32 cellular contexts compared by ENCODE assay signal in genomic region chr17:3989156-3989886, GRCh38. TPM values are rescaled to one million over a fixed set of nuclear protein-coding genes. Genes with fewer than 3 reads are reported as not detected.
DNase-seq lines count a peak whose midpoint lies in the region; ATAC-seq, FAIRE-seq and TF ChIP-seq lines count a peak whose summit lies in the region.
"Had no signal": no experiment of that assay in that cellular context is flagged by ENCODE, and none has a peak within 500 bp of the region (broad histone marks: within the 10 kb centered on the region; RNA-seq: fewer than 3 reads in every experiment).

No MANE protein-coding gene starts in this region.

- no peaks in the 10 kb centered on the region for H3K9me1 ChIP-seq in K562 (ENCODE audit: control insufficient read depth, insufficient read depth, low read length)

- no TSS peak for BruUV-seq in K562 (replicated peaks; lab: Mats Ljungman, UMichigan)

- H3K4me1 ChIP-seq in GM23338 (ENCODE audit: insufficient read depth) (no peaks in the 10 kb centered on the region; the same call in none of the 2 replicates), K562 (replicated peaks in 1 of 2; ENCODE audit: control insufficient read depth in 2 of 2, insufficient read depth in 2 of 2, low read length in 2 of 2) (peaks cover 0 to 22% of the 10 kb centered on the region in 2 experiments; a peak in 4 of 5 replicates), right atrium auricular region (peaks cover 0 to 29% of the 10 kb centered on the region in 2 donors), spleen (peaks cover 0 to 37% (median 17%) of the 10 kb centered on the region in 6 donors)
- H3K4me1 ChIP-seq: BE2C, testis had no signal

- H3K4me3 Mint-ChIP-seq in GM23338 (no peak overlapping the region), HFFc6 (no peak overlapping the region)
- H3K4me3 Mint-ChIP-seq in activated naive CD4-positive, alpha-beta T cell treated with anti-CD3 and anti-CD28 coated beads, Interleukin-2, amount 10 ng/mL, durations not matched to agents 7 days and 5 days, result no peak overlapping the region
- H3K4me3 Mint-ChIP-seq: activated naive CD8-positive, alpha-beta T cell; activated T-helper 17 cell treated with anti-CD3 and anti-CD28 coated beads, Interleukin-2, amount 50 U/mL, for 72 hours; CD8-positive, alpha-beta memory T cell; dendritic cell treated with granulocyte-macrophage colony-stimulating factor and Interleukin-4, amounts not matched to agents 40 ng/mL and 50 ng/mL, for 4 days; neural crest cell had no signal

- H3K4me1 Mint-ChIP-seq in GM23338 (peaks cover 13% of the 10 kb centered on the region), HFFc6 (ENCODE audit: low read depth) (no peaks in the 10 kb centered on the region)
- H3K4me1 Mint-ChIP-seq in activated naive CD4-positive, alpha-beta T cell treated with anti-CD3 and anti-CD28 coated beads, Interleukin-2, amount 10 ng/mL, durations not matched to agents 7 days and 5 days, result peaks cover 4% of the 10 kb centered on the region
- H3K4me1 Mint-ChIP-seq: activated T-helper 17 cell treated with anti-CD3 and anti-CD28 coated beads, Interleukin-2, amount 50 U/mL, for 72 hours; CD8-positive, alpha-beta memory T cell; neural crest cell had no signal

- H3K4me2 ChIP-seq in GM23338, result no peak overlapping the region
- no peak overlapping the region for H3K4me2 ChIP-seq in K562 (ENCODE audit: insufficient read depth, low read length)

- H3F3A ChIP-seq in GM23338 (replicated peaks; ENCODE audit: low read depth), result no peaks in the 10 kb centered on the region

- no peak for TF ChIP-seq RAD21 in K562 (CRISPR knock-in tag; conservative IDR thresholded peaks at IDR 0.05 in 1 of 2, IDR thresholded peaks at IDR 0.05 in 1 of 2)

- H3K4me3 ChIP-seq in GM23338 (no peak overlapping the region), K562 (no peak overlapping the region), right atrium auricular region (no peak overlapping the region), spleen (no peak overlapping the region)
- H3K4me3 ChIP-seq: Peyer's patch, right lobe of liver, testis had no signal

- H3K36me3 Mint-ChIP-seq in GM23338 (ENCODE audit: low read depth) (no peaks in the 10 kb centered on the region; the same call in 2 of the 3 replicates), HFFc6 (ENCODE audit: low read depth) (no peaks in the 10 kb centered on the region)
- H3K36me3 Mint-ChIP-seq in activated naive CD4-positive, alpha-beta T cell treated with anti-CD3 and anti-CD28 coated beads, Interleukin-2, amount 10 ng/mL, durations not matched to agents 7 days and 5 days, result no peaks in the 10 kb centered on the region
- H3K36me3 Mint-ChIP-seq: activated naive CD8-positive, alpha-beta T cell had no signal

- 89% methylated on average over 12 of the region's 20 CpGs for WGBS in K562 (ENCODE audit: insufficient coverage, low coverage, missing lambda C conversion rate)
- 83 to 91% (median 88%) methylated on average over 20 of the region's 20 CpGs for WGBS in spleen, 5 donors

- TF ChIP-seq CTCF in GM23338 (conservative IDR thresholded peaks at IDR 0.05; ENCODE audit: low read depth in 2 of 2), result no peak
- no peak for TF ChIP-seq CTCF in K562 (IDR thresholded peaks at IDR 0.05 in 2 of 3, conservative IDR thresholded peaks at IDR 0.05 in 1 of 3; ENCODE audit: insufficient read depth in 2 of 3, low read depth in 1 of 3, low read length in 3 of 3)
- no peak for TF ChIP-seq CTCF in right atrium auricular region (IDR thresholded peaks at IDR 0.05)
- no peak for TF ChIP-seq CTCF in spleen (IDR thresholded peaks at IDR 0.05 in 8 of 11, conservative IDR thresholded peaks at IDR 0.05 in 3 of 11)
- TF ChIP-seq CTCF in HFFc6 (IDR thresholded peaks at IDR 0.05), result no peak

- TF ChIP-seq EP300 in K562 (IDR thresholded peaks at IDR 0.05; ENCODE audit: low read length), result no peak

- intact Hi-C loops in K562 (cut with micrococcal nuclease), result no loop called here
- intact Hi-C loops in spleen (cut with DNase I; ENCODE audit: low total_unique reads), result no loop called here

- TF ChIP-seq POLR2A in K562 (conservative IDR thresholded peaks at IDR 0.05), result no peak
- no peak for TF ChIP-seq POLR2A in spleen (IDR thresholded peaks at IDR 0.05)

- H3K9me3 ChIP-seq in K562 (replicated peaks; ENCODE audit: control insufficient read depth, insufficient read depth, low read depth, low read length), result no peaks in the 10 kb centered on the region
- H3K9me3 ChIP-seq in right atrium auricular region, result no peaks in the 10 kb centered on the region
- H3K9me3 ChIP-seq in spleen, result peaks cover 0 to 1% (median 0%) of the 10 kb centered on the region in 8 donors
- H3K9me3 ChIP-seq: BE2C, Peyer's patch, right lobe of liver, testis had no signal

- peak overlapping the region in 1 of 2 experiments; percentile 65; a peak in 2 of 4 replicates for H3K9ac ChIP-seq in K562 (ENCODE audit: insufficient read depth in 1 of 2, low read depth in 2 of 2, low read length in 2 of 2)

- no peak for FAIRE-seq in K562 (lab: Jason Lieb, UNC)
- FAIRE-seq: astrocyte, GM12891 had no signal

- H2AFZ ChIP-seq in GM23338 (0 out of 2 replicates have a peak overlapping the region, but pooled peaks have one; percentile 38), K562 (ENCODE audit: low read depth, low read length) (peak overlapping the region; percentile 62; the same call in 1 of the 2 replicates)

- H3K27me3 Mint-ChIP-seq in GM23338 (ENCODE audit: insufficient read depth, low read depth, poor library complexity), result peaks cover 10% of the 10 kb centered on the region
- peaks cover 10% of the 10 kb centered on the region; the same call in 1 of the 2 replicates for H3K27me3 Mint-ChIP-seq in HFFc6 (ENCODE audit: insufficient read depth)
- H3K27me3 Mint-ChIP-seq in activated naive CD4-positive, alpha-beta T cell treated with anti-CD3 and anti-CD28 coated beads, Interleukin-2, amount 10 ng/mL, durations not matched to agents 7 days and 5 days, result peaks cover 57% of the 10 kb centered on the region
- H3K27me3 Mint-ChIP-seq: activated naive CD8-positive, alpha-beta T cell; activated T-helper 17 cell treated with anti-CD3 and anti-CD28 coated beads, Interleukin-2, amount 50 U/mL, for 72 hours had no signal

- in situ Hi-C loops in K562 (cut with MboI), result no loop called here

- POLR2A ChIA-PET in K562 (lab: Yijun Ruan, JAX), result interaction anchor here (0.6 kb wide), 1 partner anchor 39 kb away, joined by 3 read pairs; no protein-coding TSS in a partner anchor

- H3K27me3 ChIP-seq in GM23338 (ENCODE audit: insufficient read depth), result no peaks in the 10 kb centered on the region
- H3K27me3 ChIP-seq in K562 (ENCODE audit: control insufficient read depth in 2 of 2, insufficient read depth in 2 of 2, low read length in 2 of 2), result no peaks in the 10 kb centered on the region
- no peaks in the 10 kb centered on the region for H3K27me3 ChIP-seq in right atrium auricular region
- H3K27me3 ChIP-seq in spleen (replicated peaks in 1 of 7), result peaks cover 0 to 11% (median 0%) of the 10 kb centered on the region in 7 donors
- H3K27me3 ChIP-seq: BE2C, Peyer's patch, right lobe of liver, testis had no signal

- CTCF ChIA-PET in K562 (lab: Yijun Ruan, JAX; ENCODE audit: low intra/inter-chr PET ratio), result no interaction called here
- CTCF ChIA-PET in activated naive CD4-positive, alpha-beta T cell treated with anti-CD3 and anti-CD28 coated beads, Interleukin-2, amount 10 ng/mL, durations not matched to agents 7 days and 5 days (lab: Charles Lee), result no interaction called here

- H3K9me3 Mint-ChIP-seq in GM23338 (no peaks in the 10 kb centered on the region), HFFc6 (no peaks in the 10 kb centered on the region)
- no peaks in the 10 kb centered on the region for H3K9me3 Mint-ChIP-seq in activated naive CD4-positive, alpha-beta T cell treated with anti-CD3 and anti-CD28 coated beads, Interleukin-2, amount 10 ng/mL, durations not matched to agents 7 days and 5 days
- H3K9me3 Mint-ChIP-seq: activated T-helper 17 cell treated with anti-CD3 and anti-CD28 coated beads, Interleukin-2, amount 50 U/mL, for 72 hours; dendritic cell treated with granulocyte-macrophage colony-stimulating factor and Interleukin-4, amounts not matched to agents 40 ng/mL and 50 ng/mL, for 4 days; neural crest cell had no signal

- H3K9me2 ChIP-seq in GM23338 (ENCODE audit: insufficient read depth), result no peaks in the 10 kb centered on the region

- no peak overlapping the region for H3K27ac ChIP-seq in GM23338 (ENCODE audit: low read depth)
- H3K27ac ChIP-seq in K562 (ENCODE audit: extremely low read depth, low read depth, low read length), result 0 out of 3 replicates have a peak overlapping the region, but pooled peaks have one; percentile 15
- peak overlapping the region; percentile 14 to 23 for H3K27ac ChIP-seq in right atrium auricular region
- H3K27ac ChIP-seq in spleen, result peak overlapping the region in 5 of 8 donors; percentile 11 to 49 (median 36)
- H3K27ac ChIP-seq: right lobe of liver, testis had no signal

- H4K20me1 ChIP-seq in GM23338 (replicated peaks; ENCODE audit: insufficient read depth) (no peaks in the 10 kb centered on the region), K562 (replicated peaks; ENCODE audit: control insufficient read depth, insufficient read depth, low read length) (no peaks in the 10 kb centered on the region)

- H3K79me2 ChIP-seq in GM23338 (replicated peaks; ENCODE audit: insufficient read depth) (no peaks in the 10 kb centered on the region), K562 (ENCODE audit: control insufficient read depth, insufficient read depth, low read length) (no peaks in the 10 kb centered on the region)

- H3K27ac Mint-ChIP-seq in GM23338 (no peak overlapping the region; the same call in 1 of the 2 replicates), HFFc6 (no peak overlapping the region)
- H3K27ac Mint-ChIP-seq in activated naive CD4-positive, alpha-beta T cell treated with anti-CD3 and anti-CD28 coated beads, Interleukin-2, amount 10 ng/mL, durations not matched to agents 7 days and 5 days, result no peak overlapping the region
- H3K27ac Mint-ChIP-seq: activated naive CD8-positive, alpha-beta T cell; activated T-helper 17 cell treated with anti-CD3 and anti-CD28 coated beads, Interleukin-2, amount 50 U/mL, for 72 hours had no signal

- ATAC-seq in GM23338 (peak; percentile 34), K562 (peak; percentile 31; the same call in 1 of the 3 replicates)
- ATAC-seq: activated T-helper 17 cell treated with anti-CD3 and anti-CD28 coated beads, Interleukin-2, amount 50 U/mL, for 72 hours; right lobe of liver had no signal

- H3K36me3 ChIP-seq in GM23338 (ENCODE audit: insufficient read depth) (no peaks in the 10 kb centered on the region), K562 (ENCODE audit: control insufficient read depth, insufficient read depth, low read length) (no peaks in the 10 kb centered on the region), right atrium auricular region (no peaks in the 10 kb centered on the region), spleen (no peaks in the 10 kb centered on the region)
- H3K36me3 ChIP-seq: BE2C, Peyer's patch, right lobe of liver had no signal

- no peak for DNase-seq in GM23338 (ENCODE audit: low spot score)
- no peak for DNase-seq in K562 (ENCODE audit: extremely low read depth in 1 of 4, low spot score in 3 of 4)
- DNase-seq in right atrium auricular region (ENCODE audit: low spot score), result no peak
- no peak for DNase-seq in spleen
- DNase-seq in middle frontal gyrus (ENCODE audit: extremely low spot score, low spot score), result no peak
- no peak for DNase-seq in NCI-H2081 (lab: John Stamatoyannopoulos, UW)
- no peak for DNase-seq in HFFc6
- DNase-seq in activated naive CD4-positive, alpha-beta T cell treated with anti-CD3 and anti-CD28 coated beads, Interleukin-2, amount 10 ng/mL, durations not matched to agents 7 days and 5 days, result no peak
- DNase-seq: activated CD4-positive, alpha-beta T cell treated with anti-CD3 and anti-CD28 coated beads, Interleukin-2, amount 50 U/mL, for 4 hours; BE2C; caudate nucleus; CD8-positive, alpha-beta memory T cell; GOT3; KBM-7; kidney glomerular epithelial cell; NCI-H1105 treated with DMSO at 0.1 percent for 48 hours; NCI-H2029 treated with DMSO at 0.1 percent for 48 hours; NCI-H2227 treated with DMSO at 0.1 percent for 48 hours; NCI-H69; stimulated activated CD4-positive, alpha-beta T cell treated with anti-CD3 and anti-CD28 coated beads, Interleukin-15, amount 100 ng/mL, for 24 hours; stimulated activated naive CD4-positive, alpha-beta T cell; T-helper 1 cell; testis had no signal

RNA-seq across cellular contexts. Expression of gene ATP2A3, which starts 25.1 kb away (rescaled TPM):
- 32.6 and 35.2 TPM in 2 replicates for total RNA-seq in GM23338 (2014; rRNA removed; shearing (Covaris generic))
- polyA plus RNA-seq in GM23338 (2016; fragmentation: Nextera tagmentation; extraction: Ambion mirVana), result 8.2 and 9.6 TPM in 2 replicates
- 198 and 586 TPM in 2 replicates for total RNA-seq in K562 (2011; cell fraction: chromatin; rRNA removed; ENCODE audit: low replicate concordance)
- total RNA-seq in K562 (2011; cell fraction: nucleolus; rRNA removed), result 353 and 436 TPM in 2 replicates
- total RNA-seq in K562 (2011; cell fraction: nucleoplasm; rRNA removed), result 289 and 326 TPM in 2 replicates
- total RNA-seq in K562 (2014; rRNA removed), result 41.2 and 50.7 TPM in 2 replicates
- total RNA-seq in K562 (2014; rRNA removed; fragmentation: Illumina TruSeq; extraction: Trizol), result 9.0 and 9.2 TPM in 2 replicates
- 16.9 TPM in 2 replicates for total RNA-seq in K562 (2015; rRNA removed; fragmentation: Illumina TruSeq; extraction: Trizol)
- 79.7 and 103 TPM in 2 replicates for total RNA-seq in K562 (2021)
- 42.6 and 65.4 TPM in 2 replicates for polyA plus RNA-seq in K562 (2011; rRNA removed)
- 45.9 and 88.8 TPM in 2 replicates for polyA plus RNA-seq in K562 (2011; cell fraction: cytosol; rRNA removed)
- polyA plus RNA-seq in K562 (2011; cell fraction: nucleus; rRNA removed), result 230 and 368 TPM in 2 replicates
- 77.5 and 466 TPM in 2 replicates for polyA plus RNA-seq in K562 (2012)
- polyA plus RNA-seq in K562 (2014; fragmentation: Illumina TruSeq; extraction: Trizol), result 31.3 and 65.0 TPM in 2 replicates
- polyA plus RNA-seq in K562 (2014; fragmentation: Nextera tagmentation; extraction: Ambion mirVana), result under 1 TPM; 0.65 to 0.66 TPM
- polyA plus RNA-seq in K562 (2014; rRNA removed), result 54.5 and 66.9 TPM in 2 replicates
- 33.8 and 63.1 TPM in 2 replicates for polyA minus RNA-seq in K562 (2011; rRNA and poly(A)+ RNA removed)
- polyA minus RNA-seq in K562 (2011; cell fraction: cytosol; rRNA and poly(A)+ RNA removed), result 71.3 and 83.9 TPM in 2 replicates
- polyA minus RNA-seq in K562 (2011; cell fraction: nucleus; rRNA and poly(A)+ RNA removed), result 85.0 and 89.2 TPM in 2 replicates
- 10 to 100 TPM in 1 of 2 donors, 1 to 10 TPM in 1; 5.5 to 12.2 TPM for total RNA-seq in right atrium auricular region
- 100 to 1,000 TPM; 161 to 240 (median 219) TPM for total RNA-seq in spleen
- polyA plus RNA-seq in spleen, result 100 to 1,000 TPM; 103 to 190 (median 189) TPM
- total RNA-seq in HFFc6 (2021; fragmentation: NEBNext Ultra II Directional; extraction: Animal tissue kit (Norgen Biotek cat#: 25700)), result under 1 TPM; 0.05 to 0.12 (median 0.08) TPM
- total RNA-seq: MCF 10A had no signal

Comparison
In these comparisons a context has a peak if more than half of its experiments do, and no peak if none do; other contexts are left out.
1. RNA of gene ATP2A3, which starts 25.1 kb away (total RNA-seq): 161 to 240 TPM in spleen, 9.0 to 586 TPM in K562, 32.6 to 35.2 TPM in GM23338 and 5.5 to 12.2 TPM in right atrium auricular region; 0.05 to 0.12 TPM in HFFc6; every median in the first group is over 4 times any median in the second.